In the genomic region with DNA sequence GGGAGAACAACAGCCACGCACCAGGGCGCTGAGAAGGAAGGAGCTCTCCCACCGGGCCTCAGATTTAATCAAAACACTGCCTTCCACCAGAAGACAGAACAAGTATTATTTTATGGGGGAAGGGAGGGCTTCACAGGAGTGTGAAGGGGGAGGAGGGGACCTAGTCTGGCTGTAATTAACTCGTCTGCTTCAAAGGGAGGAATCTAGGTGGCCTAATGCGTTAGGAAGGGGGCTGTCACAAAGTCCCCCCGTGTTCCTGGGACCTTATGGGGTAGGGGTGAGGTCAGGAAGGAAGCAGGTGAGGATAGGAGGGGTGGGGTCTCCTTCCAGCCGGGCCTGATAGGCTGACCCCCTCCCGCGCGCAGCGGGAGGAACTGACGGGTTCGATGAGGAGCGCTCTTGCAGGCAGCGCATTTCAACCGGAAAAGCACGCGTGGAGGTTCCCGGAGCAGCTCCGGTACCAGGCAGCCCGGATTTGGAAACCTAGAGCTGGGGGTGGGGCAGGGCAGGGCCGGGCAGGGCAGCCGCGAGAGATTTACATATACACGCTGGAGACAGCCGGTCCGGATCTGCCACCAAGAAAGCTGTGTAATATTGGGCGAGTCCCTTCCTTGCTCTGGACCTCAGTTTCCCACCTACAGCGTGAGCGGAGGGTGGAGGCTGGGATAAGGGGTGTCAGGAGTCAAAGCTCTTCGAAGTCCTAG, we compare ENCODE assay signal across 8 cellular contexts. TPM values are rescaled to one million over a fixed set of nuclear protein-coding genes. Genes with fewer than 3 reads are reported as not detected.
DNase-seq lines count a peak whose midpoint lies in the region; ATAC-seq and TF ChIP-seq lines count a peak whose summit lies in the region.

No MANE protein-coding gene starts in this region.

- H3K4me1 Mint-ChIP-seq in type B pancreatic cell (ENCODE audit: unreplicated experiment) = peaks cover 62% of the 10 kb centered on the region

- H3K4me3 Mint-ChIP-seq in type B pancreatic cell = peak overlapping the region; percentile 95

- H3K4me1 ChIP-seq in muscle layer of colon (ENCODE audit: insufficient read depth, low read length) = peaks cover 53% of the 10 kb centered on the region

- no peaks in the 10 kb centered on the region for H3K9me3 ChIP-seq in muscle layer of colon (ENCODE audit: low read length)

- no peaks in the 10 kb centered on the region for H3K36me3 Mint-ChIP-seq in type B pancreatic cell

- no peaks in the 10 kb centered on the region for H3K27me3 ChIP-seq in muscle layer of colon (ENCODE audit: control insufficient read depth in 1 of 2, insufficient read depth in 2 of 2, low read length in 2 of 2)

- peak overlapping the region; percentile 88 for H3K27ac ChIP-seq in muscle layer of colon (ENCODE audit: low read depth, low read length)

- H3K27me3 Mint-ChIP-seq in type B pancreatic cell = peaks cover 3% of the 10 kb centered on the region

- H3K27ac Mint-ChIP-seq in type B pancreatic cell = peak overlapping the region; percentile 94

- peak overlapping the region; percentile 61 for H3K9ac ChIP-seq in muscle layer of colon (ENCODE audit: low read length)

- TF ChIP-seq CTCF in type B pancreatic cell (conservative IDR thresholded peaks at IDR 0.05) = no peak

- no peaks in the 10 kb centered on the region for H3K9me3 Mint-ChIP-seq in type B pancreatic cell

- H3K4me3 ChIP-seq in muscle layer of colon (ENCODE audit: low read depth in 1 of 2, low read length in 2 of 2) = peak overlapping the region; percentile 84 to 87

- H3K36me3 ChIP-seq in muscle layer of colon (ENCODE audit: insufficient read depth, low read length) = no peaks in the 10 kb centered on the region

- ATAC-seq in HG03521 (IDR thresholded peaks at IDR 0.05; ENCODE audit: unreplicated experiment) = no peak

- DNase-seq in NCI-H1105 treated with DMSO at 0.1 percent for 48 hours (lab: John Stamatoyannopoulos, UW) = peak; percentile 51
- no peak for DNase-seq in NCI-H1105 (lab: John Stamatoyannopoulos, UW)
- DNase-seq in activated CD4-positive, alpha-beta T cell treated with anti-CD3 and anti-CD28 coated beads for 48 hours = peak; percentile 31
- peak; percentile 35 for DNase-seq in epidermal melanocyte (ENCODE audit: insufficient read length, low spot score)
- DNase-seq in type B pancreatic cell (ENCODE audit: extremely low spot score, unreplicated experiment) = no peak
- no peak for DNase-seq in COLO829 (ENCODE audit: low spot score)

RNA-seq across cellular contexts. Expression of a gene that starts 2.0 kb away (rescaled TPM):
- 14.4 and 20.0 TPM in 2 replicates for total RNA-seq in type B pancreatic cell (ENCODE audit: low replicate concordance)

Comparison
In these comparisons a context has a peak if more than half of its experiments do, and no peak if none do; other contexts are left out.
1. DNase-seq: peak in NCI-H1105 treated with DMSO at 0.1 percent for 48 hours (single experiment), activated CD4-positive, alpha-beta T cell treated with anti-CD3 and anti-CD28 coated beads for 48 hours (single experiment) and epidermal melanocyte (single experiment); none in NCI-H1105 (single experiment), type B pancreatic cell (single experiment) and COLO829 (single experiment).